ENCODE assay signal across 8 cellular contexts in genomic region chr11:64165842-64166635, GRCh38. TPM values are rescaled to one million over a fixed set of nuclear protein-coding genes. Genes with fewer than 3 reads are reported as not detected.
DNase-seq lines count a peak whose midpoint lies in the region; ATAC-seq and TF ChIP-seq lines count a peak whose summit lies in the region.

A gene with protein sequence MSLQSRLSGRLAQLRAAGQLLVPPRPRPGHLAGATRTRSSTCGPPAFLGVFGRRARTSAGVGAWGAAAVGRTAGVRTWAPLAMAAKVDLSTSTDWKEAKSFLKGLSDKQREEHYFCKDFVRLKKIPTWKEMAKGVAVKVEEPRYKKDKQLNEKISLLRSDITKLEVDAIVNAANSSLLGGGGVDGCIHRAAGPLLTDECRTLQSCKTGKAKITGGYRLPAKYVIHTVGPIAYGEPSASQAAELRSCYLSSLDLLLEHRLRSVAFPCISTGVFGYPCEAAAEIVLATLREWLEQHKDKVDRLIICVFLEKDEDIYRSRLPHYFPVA (minus strand): TSS chr11:64166113. CDS start chr11:64165994, 119 bp downstream.

- peak; percentile 79 for DNase-seq in ACHN
- peak; percentile 96 for DNase-seq in NCI-H510A (lab: John Stamatoyannopoulos, UW)
- DNase-seq in activated CD4-positive, alpha-beta T cell treated with anti-CD3 and anti-CD28 coated beads, Interleukin-2, amount 10 ng/mL, durations not matched to agents 24 days and 14 days = peak; percentile 95
- peak; percentile 90 to 94 for DNase-seq in left lung
- DNase-seq in stimulated activated CD4-positive, alpha-beta T cell treated with anti-CD3 and anti-CD28 coated beads, Interleukin-2, amount 100 ng/mL, for 48 hours = peak; percentile 79 to 80

- H3K9me3 ChIP-seq in left lung = no peaks in the 10 kb centered on the region

- peak; percentile 67 for TF ChIP-seq POLR2A in GM18951 (IDR thresholded peaks at IDR 0.05; ENCODE audit: extremely low read depth, insufficient read depth, insufficient read length)

- H3K27ac ChIP-seq in left lung = peak within 1 kb of the TSS; percentile 68 to 86

- H3K4me3 Mint-ChIP-seq in activated CD4-positive, alpha-beta T cell treated with anti-CD3 and anti-CD28 coated beads, Interleukin-2, amount 10 ng/mL, durations not matched to agents 24 days and 14 days = peak within 1 kb of the TSS; percentile 90
- peak within 1 kb of the TSS; percentile 81 for H3K4me3 Mint-ChIP-seq in dendritic cell treated with granulocyte-macrophage colony-stimulating factor and Interleukin-4, amounts not matched to agents 40 ng/mL and 50 ng/mL, for 4 days

- peak within 1 kb of the TSS; percentile 74 to 81 for H3K4me3 ChIP-seq in left lung

- intact Hi-C loops in activated CD4-positive, alpha-beta T cell treated with anti-CD3 and anti-CD28 coated beads, Interleukin-2, amount 10 ng/mL, durations not matched to agents 24 days and 14 days (cut with micrococcal nuclease) = loop anchor here (2.0 kb wide), 1 partner anchor 19 kb away; no protein-coding TSS in a partner anchor
- intact Hi-C loops in dendritic cell treated with granulocyte-macrophage colony-stimulating factor and Interleukin-4, amounts not matched to agents 40 ng/mL and 50 ng/mL, for 4 days (cut with micrococcal nuclease) = no loop called here
- intact Hi-C loops in left lung (cut with DNase I) = no loop called here

- H3K4me1 Mint-ChIP-seq in activated CD4-positive, alpha-beta T cell treated with anti-CD3 and anti-CD28 coated beads, Interleukin-2, amount 10 ng/mL, durations not matched to agents 24 days and 14 days = peaks cover 10% of the 10 kb centered on the region
- peaks cover 14% of the 10 kb centered on the region for H3K4me1 Mint-ChIP-seq in dendritic cell treated with granulocyte-macrophage colony-stimulating factor and Interleukin-4, amounts not matched to agents 40 ng/mL and 50 ng/mL, for 4 days (ENCODE audit: low read depth)

- no peaks in the 10 kb centered on the region for H3K36me3 ChIP-seq in left lung

- H3K36me3 Mint-ChIP-seq in activated CD4-positive, alpha-beta T cell treated with anti-CD3 and anti-CD28 coated beads, Interleukin-2, amount 10 ng/mL, durations not matched to agents 24 days and 14 days (ENCODE audit: low read depth) = peaks cover 8% of the 10 kb centered on the region
- H3K36me3 Mint-ChIP-seq in dendritic cell treated with granulocyte-macrophage colony-stimulating factor and Interleukin-4, amounts not matched to agents 40 ng/mL and 50 ng/mL, for 4 days (ENCODE audit: low read depth) = no peaks in the 10 kb centered on the region

- H3K27ac Mint-ChIP-seq in activated CD4-positive, alpha-beta T cell treated with anti-CD3 and anti-CD28 coated beads, Interleukin-2, amount 10 ng/mL, durations not matched to agents 24 days and 14 days = peak within 1 kb of the TSS; percentile 84
- H3K27ac Mint-ChIP-seq in dendritic cell treated with granulocyte-macrophage colony-stimulating factor and Interleukin-4, amounts not matched to agents 40 ng/mL and 50 ng/mL, for 4 days = peak within 1 kb of the TSS; percentile 63

- peaks cover 9 to 29% of the 10 kb centered on the region in 2 donors for H3K4me1 ChIP-seq in left lung

- TF ChIP-seq CTCF in left lung (IDR thresholded peaks at IDR 0.05) = no peak

- ATAC-seq in HG03342 (IDR thresholded peaks at IDR 0.05; ENCODE audit: unreplicated experiment) (peak; percentile 81), left lung (peak; percentile 94)

- no peaks in the 10 kb centered on the region for H3K9me3 Mint-ChIP-seq in activated CD4-positive, alpha-beta T cell treated with anti-CD3 and anti-CD28 coated beads, Interleukin-2, amount 10 ng/mL, durations not matched to agents 24 days and 14 days
- no peaks in the 10 kb centered on the region for H3K9me3 Mint-ChIP-seq in dendritic cell treated with granulocyte-macrophage colony-stimulating factor and Interleukin-4, amounts not matched to agents 40 ng/mL and 50 ng/mL, for 4 days

- in situ Hi-C loops in ACHN (cut with HindIII; ENCODE audit: low pct_ligation_motif_present, low pct_unique_long_range_greater_than_20kb, low sequenced_read_pairs) = no loop called here
- in situ Hi-C loops in GM18951 (cut with MboI; ENCODE audit: low sequenced_read_pairs, unreplicated experiment) = no loop called here

- no peaks in the 10 kb centered on the region for H3K27me3 Mint-ChIP-seq in activated CD4-positive, alpha-beta T cell treated with anti-CD3 and anti-CD28 coated beads, Interleukin-2, amount 10 ng/mL, durations not matched to agents 24 days and 14 days
- H3K27me3 Mint-ChIP-seq in dendritic cell treated with granulocyte-macrophage colony-stimulating factor and Interleukin-4, amounts not matched to agents 40 ng/mL and 50 ng/mL, for 4 days = peaks cover 13% of the 10 kb centered on the region

- H3K27me3 ChIP-seq in left lung = peaks cover 0 to 18% of the 10 kb centered on the region in 2 donors

RNA-seq across cellular contexts. Expression of the gene that starts here (rescaled TPM):
- 28.6 and 29.6 TPM in 2 replicates for total RNA-seq in activated CD4-positive, alpha-beta T cell treated with anti-CD3 and anti-CD28 coated beads, Interleukin-2, amount 10 ng/mL, durations not matched to agents 24 days and 14 days
- total RNA-seq in left lung = 10 to 100 TPM; 13.5 to 19.8 TPM

Comparison
In these comparisons a context has a peak if more than half of its experiments do, and no peak if none do; other contexts are left out.
1. Peak in every context shown above with its lines: DNase-seq, ATAC-seq, H3K4me3 ChIP-seq and H3K27ac ChIP-seq.